1 cellular context compared by ENCODE assay signal in the genomic region with DNA sequence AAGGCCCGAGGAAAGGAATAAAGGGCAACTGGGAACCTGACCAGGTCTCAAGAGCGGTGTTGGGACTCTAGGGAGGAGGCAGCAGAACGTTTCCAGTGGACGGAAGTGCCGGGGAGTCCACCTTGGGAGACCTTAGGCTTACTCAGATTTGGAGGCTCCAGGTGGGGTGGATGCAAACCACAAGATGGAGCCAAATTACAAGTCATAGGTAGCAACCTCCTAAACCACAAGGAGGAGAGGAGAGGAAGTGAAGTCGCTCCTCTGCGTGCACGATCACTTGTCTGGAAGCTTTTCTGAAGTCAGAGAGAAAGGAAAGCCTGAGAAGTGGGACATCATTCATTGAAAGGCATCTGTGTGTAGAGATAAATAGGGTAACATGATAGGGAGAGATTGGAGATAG.
TF ChIP-seq lines count a peak whose summit lies in the region.

No MANE protein-coding gene starts in this region.

TF ChIP-seq in HepG2, 621 proteins besides CTCF, POLR2A, EP300 and RAD21:
- TF ChIP-seq DNMT1 (CRISPR knock-in tag; IDR thresholded peaks at IDR 0.05) (no peak), STAG1 (CRISPR knock-in tag; IDR thresholded peaks at IDR 0.05) (peak; percentile 64)
